In genomic region chr2:98921062-98921461, GRCh38 we compare ENCODE assay signal across 24 cellular contexts. TPM values are rescaled to one million over a fixed set of nuclear protein-coding genes. Genes with fewer than 3 reads are reported as not detected.
DNase-seq lines count a peak whose midpoint lies in the region; ATAC-seq, FAIRE-seq and TF ChIP-seq lines count a peak whose summit lies in the region.
"Had no signal": no experiment of that assay in that cellular context is flagged by ENCODE, and none has a peak within 500 bp of the region (broad histone marks: within the 10 kb centered on the region; RNA-seq: fewer than 3 reads in every experiment).

No MANE protein-coding gene starts in this region.

- no peak for TF ChIP-seq POLR2A in GM18505 (IDR thresholded peaks at IDR 0.05; ENCODE audit: borderline replicate concordance, extremely low read depth, insufficient read depth, insufficient read length)

- peaks cover 5% of the 10 kb centered on the region; the same call in 2 of the 3 replicates for H3K9me3 Mint-ChIP-seq in GM23338

- no peak overlapping the region for H3K4me3 Mint-ChIP-seq in GM23338

- no peaks in the 10 kb centered on the region for H3K36me3 ChIP-seq in GM23338 (ENCODE audit: insufficient read depth)
- no peaks in the 10 kb centered on the region for H3K36me3 ChIP-seq in keratinocyte (ENCODE audit: control insufficient read depth in 2 of 2, extremely low read depth in 1 of 2, insufficient read depth in 2 of 2, low read length in 2 of 2)
- no peaks in the 10 kb centered on the region for H3K36me3 ChIP-seq in upper lobe of right lung
- H3K36me3 ChIP-seq: BE2C, Peyer's patch, SJSA1 had no signal

- intact Hi-C loops in upper lobe of right lung (cut with DNase I), result no loop called here

- H3K27ac ChIP-seq in GM23338 (ENCODE audit: low read depth) (no peak overlapping the region), keratinocyte (ENCODE audit: control insufficient read depth, insufficient read depth, low read length) (peak overlapping the region; percentile 2), upper lobe of right lung (no peak overlapping the region)
- H3K27ac ChIP-seq: Peyer's patch, SJSA1 had no signal

- H3K27ac Mint-ChIP-seq in GM23338, result no peak overlapping the region

- H3F3A ChIP-seq in GM23338 (replicated peaks; ENCODE audit: low read depth), result no peaks in the 10 kb centered on the region

- H4K20me1 ChIP-seq in GM23338 (replicated peaks; ENCODE audit: insufficient read depth), result no peaks in the 10 kb centered on the region
- no peaks in the 10 kb centered on the region for H4K20me1 ChIP-seq in keratinocyte (ENCODE audit: control insufficient read depth, extremely low read depth, insufficient read depth, low read length)

- H3K27me3 Mint-ChIP-seq in GM23338 (ENCODE audit: insufficient read depth, low read depth, poor library complexity), result peaks cover 1% of the 10 kb centered on the region

- no peaks in the 10 kb centered on the region for H3K4me1 Mint-ChIP-seq in GM23338

- no peak for ATAC-seq in GM23338
- no peak for ATAC-seq in upper lobe of right lung
- no peak for ATAC-seq in GM18907 (IDR thresholded peaks at IDR 0.05; ENCODE audit: unreplicated experiment)
- no peak for ATAC-seq in GM18505 (IDR thresholded peaks at IDR 0.05; ENCODE audit: unreplicated experiment)
- ATAC-seq: HCT116, Right ventricle myocardium inferior had no signal

- H3K9me3 ChIP-seq in keratinocyte (ENCODE audit: control insufficient read depth, low read depth, low read length) (no peaks in the 10 kb centered on the region), upper lobe of right lung (no peaks in the 10 kb centered on the region)
- H3K9me3 ChIP-seq: BE2C, Peyer's patch had no signal

- TF ChIP-seq CTCF in GM23338 (conservative IDR thresholded peaks at IDR 0.05; ENCODE audit: low read depth in 2 of 2), result no peak
- TF ChIP-seq CTCF in epithelial cell of esophagus (IDR thresholded peaks at IDR 0.05; ENCODE audit: insufficient read depth, low read depth, low read length, missing control alignments), result no peak
- no peak for TF ChIP-seq CTCF in keratinocyte (optimal IDR thresholded peaks at IDR 0.05 in 1 of 3, IDR thresholded peaks at IDR 0.05 in 1 of 3, conservative IDR thresholded peaks at IDR 0.05 in 1 of 3; ENCODE audit: extremely low read depth in 1 of 3, insufficient read depth in 2 of 3, low read length in 3 of 3)
- TF ChIP-seq CTCF in upper lobe of right lung (IDR thresholded peaks at IDR 0.05), result no peak

- dilution Hi-C loops in keratinocyte (cut with MboI; ENCODE audit: extremely low pct_ligation_motif_present, low sequenced_read_pairs), result no loop called here

- no peaks in the 10 kb centered on the region; the same call in 2 of the 3 replicates for H3K36me3 Mint-ChIP-seq in GM23338 (ENCODE audit: low read depth)

- no peak overlapping the region for H3K4me2 ChIP-seq in GM23338
- peak overlapping the region; percentile 33 for H3K4me2 ChIP-seq in keratinocyte (ENCODE audit: control insufficient read depth, extremely low read depth, insufficient read depth, low read depth, low read length)

- no peak for DNase-seq in GM23338 (ENCODE audit: low spot score)
- DNase-seq in epithelial cell of esophagus (ENCODE audit: low read depth), result peak; percentile 93
- DNase-seq in keratinocyte (ENCODE audit: low read depth, low spot score), result no peak
- DNase-seq in upper lobe of right lung, result peak; percentile 40
- DNase-seq in hippocampal formation (lab: John Stamatoyannopoulos, UW), result no peak
- DNase-seq: BE2C, DND-41, KBM-7, NCI-H1092 treated with DMSO at 0.1 percent for 48 hours, NCI-H1436 treated with DMSO at 0.1 percent for 48 hours, NCI-H1930, NCI-H2171, NCI-H524 treated with DMSO at 0.1 percent for 48 hours, NCI-H82 had no signal

- no peaks in the 10 kb centered on the region for H3K4me1 ChIP-seq in GM23338 (ENCODE audit: insufficient read depth)
- peaks cover 26% of the 10 kb centered on the region for H3K4me1 ChIP-seq in keratinocyte (ENCODE audit: control insufficient read depth, extremely low read depth, insufficient read depth, low read length)
- H3K4me1 ChIP-seq in upper lobe of right lung, result no peaks in the 10 kb centered on the region
- H3K4me1 ChIP-seq: BE2C, Peyer's patch, SJSA1 had no signal

- no peaks in the 10 kb centered on the region for H3K79me2 ChIP-seq in GM23338 (replicated peaks; ENCODE audit: insufficient read depth)
- no peaks in the 10 kb centered on the region for H3K79me2 ChIP-seq in keratinocyte (ENCODE audit: control insufficient read depth, insufficient read depth, low read length)

- H3K27me3 ChIP-seq in GM23338 (ENCODE audit: insufficient read depth), result no peaks in the 10 kb centered on the region
- no peaks in the 10 kb centered on the region for H3K27me3 ChIP-seq in keratinocyte (ENCODE audit: control insufficient read depth, extremely low read depth, insufficient read depth, low read length)
- H3K27me3 ChIP-seq in upper lobe of right lung, result no peaks in the 10 kb centered on the region
- H3K27me3 ChIP-seq: BE2C, Peyer's patch, SJSA1 had no signal

- H2AFZ ChIP-seq in GM23338, result 0 out of 2 replicates have a peak overlapping the region, but pooled peaks have one; percentile 43
- H2AFZ ChIP-seq in keratinocyte (ENCODE audit: control insufficient read depth, low read length), result no peak overlapping the region

- no peak overlapping the region for H3K4me3 ChIP-seq in GM23338
- no peak overlapping the region for H3K4me3 ChIP-seq in epithelial cell of esophagus (ENCODE audit: low read length)
- H3K4me3 ChIP-seq in keratinocyte (ENCODE audit: control insufficient read depth in 2 of 3, extremely low read depth in 1 of 3, insufficient read depth in 2 of 3, low read depth in 1 of 3, low read length in 3 of 3), result no peak overlapping the region
- H3K4me3 ChIP-seq in upper lobe of right lung, result no peak overlapping the region
- H3K4me3 ChIP-seq: Peyer's patch, SJSA1 had no signal

- no peaks in the 10 kb centered on the region for H3K9me1 ChIP-seq in keratinocyte (ENCODE audit: control insufficient read depth, extremely low read depth, insufficient read depth, low read length)

- peak; percentile 79 for FAIRE-seq in keratinocyte (lab: Jason Lieb, UNC)
- FAIRE-seq: GM12891, H1 had no signal

- H3K9ac ChIP-seq in keratinocyte (ENCODE audit: control insufficient read depth, extremely low read depth, insufficient read depth, low read length), result no peak overlapping the region

- no peaks in the 10 kb centered on the region for H3K9me2 ChIP-seq in GM23338 (ENCODE audit: insufficient read depth)

TF ChIP-seq in GM23338, 12 proteins besides CTCF, POLR2A, EP300 and RAD21 (continues in another document):
- TF ChIP-seq ZNF114 (CRISPR knock-in tag; IDR thresholded peaks at IDR 0.05) (no peak), STAT1 (IDR thresholded peaks at IDR 0.05; ENCODE audit: unreplicated experiment) (no peak)

RNA-seq across cellular contexts. Expression of gene CRACDL, which starts 15.0 kb away (rescaled TPM):
- 0.14 and 0.85 TPM in 2 replicates for total RNA-seq in GM23338 (2014; rRNA removed; shearing (Covaris generic))
- 0.16 and 0.50 TPM in 2 replicates for polyA plus RNA-seq in GM23338 (2016; fragmentation: Nextera tagmentation; extraction: Ambion mirVana)
- polyA plus RNA-seq in keratinocyte, result 1.4 to 2.1 TPM (median 1.6 TPM) in 3 replicates
- 0.89 TPM for polyA plus RNA-seq in keratinocyte (2011; ENCODE audit: low read depth)
- polyA plus RNA-seq in keratinocyte (2011; cell fraction: cytosol; rRNA removed), result 1.4 and 1.9 TPM in 2 replicates
- polyA plus RNA-seq in keratinocyte (2011; cell fraction: nucleus; rRNA removed), result 3.1 and 3.6 TPM in 2 replicates
- 0.92 and 2.0 TPM in 2 replicates for polyA plus RNA-seq in keratinocyte (2012; ENCODE audit: low replicate concordance)
- 1.9 to 3.9 TPM (median 2.4 TPM) in 3 replicates for polyA minus RNA-seq in keratinocyte
- polyA minus RNA-seq in keratinocyte (2011; cell fraction: cytosol; rRNA and poly(A)+ RNA removed), result 5.9 TPM
- 6.1 and 7.2 TPM in 2 replicates for polyA minus RNA-seq in keratinocyte (2011; cell fraction: nucleus; rRNA and poly(A)+ RNA removed)
- total RNA-seq in upper lobe of right lung, result 33.3 TPM
- total RNA-seq: A673, HT1080, SJSA1 had no signal

Comparison
In these comparisons a context has a peak if more than half of its experiments do, and no peak if none do; other contexts are left out.
1. DNase-seq: peak in epithelial cell of esophagus (single experiment) and upper lobe of right lung (single experiment); none in GM23338 (single experiment), keratinocyte (single experiment) and hippocampal formation (0 of 2).
2. RNA of gene CRACDL, which starts 15.0 kb away (total RNA-seq): 33.3 TPM in upper lobe of right lung (single experiment); 0.14 to 0.85 TPM in GM23338; every median in the first group is over 10 times any median in the second.